17 cellular contexts compared by ENCODE assay signal in the genomic region with DNA sequence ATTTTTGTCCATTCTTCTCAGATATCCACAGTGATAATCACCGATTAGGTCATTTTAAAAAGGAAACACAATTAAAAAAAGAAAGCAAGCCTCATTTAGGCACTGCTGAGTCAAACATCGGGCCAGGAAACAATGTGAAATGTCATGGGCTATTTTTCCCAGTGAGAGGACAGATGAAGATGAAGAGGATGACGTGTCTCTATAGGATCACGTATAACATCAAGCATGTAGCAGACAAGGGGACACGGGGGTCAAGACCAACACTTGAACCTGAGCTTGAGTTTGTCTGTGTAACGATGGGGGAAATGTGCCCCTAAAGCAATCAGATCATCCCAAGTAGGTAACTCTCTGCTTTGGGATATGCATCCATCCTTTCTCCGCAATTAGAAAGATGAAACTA.
"Had no signal": no experiment of that assay in that cellular context is flagged by ENCODE, and none has a peak within 500 bp of the region (broad histone marks: within the 10 kb centered on the region; RNA-seq: fewer than 3 reads in every experiment).

No MANE protein-coding gene starts in this region.

- H3K4me3 ChIP-seq: cardiac muscle cell, gastroesophageal sphincter, left ventricle myocardium inferior, ovary, stomach, thyroid gland, uterus had no signal

- H3K36me3 ChIP-seq: cardiac muscle cell, gastroesophageal sphincter, left ventricle myocardium inferior, ovary, stomach, thyroid gland, uterus had no signal

- H3K4me3 Mint-ChIP-seq: activated CD8-positive, alpha-beta memory T cell treated with anti-CD3 and anti-CD28 coated beads, Interleukin-2, amount 10 ng/mL, durations not matched to agents 7 days and 5 days; activated T-cell treated with anti-CD3 and anti-CD28 coated beads, Interleukin-2, amount 50 U/mL, for 4 hours had no signal

- H3K9me3 Mint-ChIP-seq: activated T-cell treated with anti-CD3 and anti-CD28 coated beads, Interleukin-2, amount 50 U/mL, for 4 hours had no signal

- DNase-seq: activated CD4-positive, alpha-beta T cell treated with anti-CD3 and anti-CD28 coated beads, Interleukin-2, amount 50 U/mL, for 48 hours; activated CD4-positive, CD25-positive, alpha-beta regulatory T cell treated with anti-CD3 and anti-CD28 coated beads, Interleukin-2, amount 50 U/mL, for 72 hours; activated CD8-positive, alpha-beta memory T cell treated with anti-CD3 and anti-CD28 coated beads, Interleukin-2, amount 10 ng/mL, durations not matched to agents 7 days and 5 days; activated effector memory CD4-positive, alpha-beta T cell treated with anti-CD3 and anti-CD28 coated beads, Interleukin-2, amount 50 U/mL, for 16 hours; activated T-cell treated with anti-CD3 and anti-CD28 coated beads, Interleukin-2, amount 50 U/mL, for 4 hours; anterior cingulate cortex; kidney; stimulated activated CD4-positive, alpha-beta T cell treated with anti-CD3 and anti-CD28 coated beads, Interleukin-15, amount 100 ng/mL, for 24 hours; stimulated activated CD4-positive, alpha-beta T cell treated with anti-CD3 and anti-CD28 coated beads, Interleukin-4, amount 100 ng/mL, for 24 hours had no signal

- FAIRE-seq: kidney had no signal

- H3K27ac ChIP-seq: cardiac muscle cell, gastroesophageal sphincter, left ventricle myocardium inferior, ovary, stomach, thyroid gland, uterus had no signal

- H3K27ac Mint-ChIP-seq: activated CD8-positive, alpha-beta memory T cell treated with anti-CD3 and anti-CD28 coated beads, Interleukin-2, amount 10 ng/mL, durations not matched to agents 7 days and 5 days; activated naive CD4-positive, alpha-beta T cell treated with anti-CD3 and anti-CD28 coated beads, Interleukin-2, amount 50 U/mL, for 72 hours had no signal

- H3K27me3 ChIP-seq: cardiac muscle cell, gastroesophageal sphincter, ovary, stomach, thyroid gland, uterus had no signal

- ATAC-seq: activated CD8-positive, alpha-beta memory T cell treated with anti-CD3 and anti-CD28 coated beads, Interleukin-2, amount 10 ng/mL, durations not matched to agents 7 days and 5 days; activated naive CD4-positive, alpha-beta T cell treated with anti-CD3 and anti-CD28 coated beads, Interleukin-2, amount 50 U/mL, for 72 hours; activated T-cell treated with anti-CD3 and anti-CD28 coated beads, Interleukin-2, amount 50 U/mL, for 4 hours had no signal

- H3K36me3 Mint-ChIP-seq: activated CD8-positive, alpha-beta memory T cell treated with anti-CD3 and anti-CD28 coated beads, Interleukin-2, amount 10 ng/mL, durations not matched to agents 7 days and 5 days; activated naive CD4-positive, alpha-beta T cell treated with anti-CD3 and anti-CD28 coated beads, Interleukin-2, amount 50 U/mL, for 72 hours had no signal

- H3K9me3 ChIP-seq: gastroesophageal sphincter, left ventricle myocardium inferior, ovary, stomach, thyroid gland, uterus had no signal
